ENCODE assay signal across 1 cellular context in genomic region chr19:17540174-17540573, GRCh38.
TF ChIP-seq lines count a peak whose summit lies in the region.

No MANE protein-coding gene starts in this region.

TF ChIP-seq in IMR-90, 13 proteins besides CTCF, POLR2A, EP300 and RAD21:
- TF ChIP-seq MXI1 (IDR thresholded peaks at IDR 0.05; ENCODE audit: borderline replicate concordance, low read depth, low read length): no peak
- TF ChIP-seq FOS (IDR thresholded peaks at IDR 0.05; ENCODE audit: low read depth, low read length): no peak
- no peak for TF ChIP-seq BHLHE40 (IDR thresholded peaks at IDR 0.05; ENCODE audit: low read depth, low read length)
- TF ChIP-seq MAZ (IDR thresholded peaks at IDR 0.05; ENCODE audit: borderline replicate concordance, low read depth, low read length): no peak
- TF ChIP-seq RFX5 (IDR thresholded peaks at IDR 0.05; ENCODE audit: low read depth, low read length): no peak
- no peak for TF ChIP-seq CEBPB (IDR thresholded peaks at IDR 0.05; ENCODE audit: low read depth, low read length)
- no peak for TF ChIP-seq NFE2L2 (IDR thresholded peaks at IDR 0.05; ENCODE audit: low read depth, low read length)
- no peak for TF ChIP-seq ELK1 (IDR thresholded peaks at IDR 0.05; ENCODE audit: borderline replicate concordance, low read depth, low read length)
- no peak for TF ChIP-seq SMC3 (IDR thresholded peaks at IDR 0.05; ENCODE audit: low read depth, low read length)
- no peak for TF ChIP-seq USF2 (IDR thresholded peaks at IDR 0.05; ENCODE audit: low read depth, low read length)
- TF ChIP-seq RCOR1 (IDR thresholded peaks at IDR 0.05; ENCODE audit: insufficient replicate concordance, low read length): no peak
